ENCODE assay signal across 11 cellular contexts in genomic region chr2:106956879-106957278, GRCh38.
A peak's percentile ranks its signal among the peaks of the same experiment; 100 is the strongest.
DNase-seq lines count a peak whose midpoint lies in the region; ATAC-seq and TF ChIP-seq lines count a peak whose summit lies in the region.
"Had no signal": no experiment of that assay in that cellular context is flagged by ENCODE, and none has a peak within 500 bp of the region (broad histone marks: within the 10 kb centered on the region; RNA-seq: fewer than 3 reads in every experiment).

No MANE protein-coding gene starts in this region.

- ATAC-seq in GM21423 (IDR thresholded peaks at IDR 0.05; ENCODE audit: unreplicated experiment) (no peak), psoas muscle (no peak)

- H3K4me1 Mint-ChIP-seq in osteocyte (ENCODE audit: unreplicated experiment) = peaks cover 86% of the 10 kb centered on the region

- peaks cover 3% of the 10 kb centered on the region for H3K9me3 Mint-ChIP-seq in osteocyte (ENCODE audit: unreplicated experiment)

- H3K27me3 Mint-ChIP-seq in osteocyte (ENCODE audit: unreplicated experiment) = no peaks in the 10 kb centered on the region

- H3K27ac Mint-ChIP-seq in osteocyte (ENCODE audit: unreplicated experiment) = peak overlapping the region; percentile 96

- TF ChIP-seq CTCF in fibroblast of pulmonary artery (IDR thresholded peaks at IDR 0.05; ENCODE audit: low read length, missing control alignments) (no peak), osteocyte (IDR thresholded peaks at IDR 0.05) (no peak), coronary artery (IDR thresholded peaks at IDR 0.05) (no peak), psoas muscle (IDR thresholded peaks at IDR 0.05) (no peak)

- H3K4me3 Mint-ChIP-seq in osteocyte (ENCODE audit: unreplicated experiment) = peak overlapping the region; percentile 17

- no peaks in the 10 kb centered on the region for H3K9me3 ChIP-seq in psoas muscle

- peaks cover 6% of the 10 kb centered on the region for H3K36me3 Mint-ChIP-seq in osteocyte (ENCODE audit: unreplicated experiment)

- intact Hi-C loops in psoas muscle (cut with DNase I) = no loop called here

- H3K27ac ChIP-seq in coronary artery (no peak overlapping the region), psoas muscle (no peak overlapping the region)
- H3K27ac ChIP-seq: PC-9 had no signal

- no peaks in the 10 kb centered on the region for H3K36me3 ChIP-seq in psoas muscle (ENCODE audit: insufficient read depth in 1 of 2, low read depth in 1 of 2)

- no peaks in the 10 kb centered on the region for H3K4me1 ChIP-seq in psoas muscle

- DNase-seq in ELR (ENCODE audit: low read depth) = peak; percentile 83
- DNase-seq in SK-N-DZ (ENCODE audit: low spot score) = peak; percentile 68
- DNase-seq in fibroblast of pulmonary artery (ENCODE audit: low read depth) = peak; percentile 91
- DNase-seq in osteocyte (ENCODE audit: extremely low spot score, unreplicated experiment) = peak; percentile 93
- DNase-seq in stimulated activated naive CD4-positive, alpha-beta T cell (lab: John Stamatoyannopoulos, UW) = no peak
- no peak for DNase-seq in coronary artery (ENCODE audit: low spot score)
- no peak for DNase-seq in psoas muscle
- DNase-seq: activated T-cell treated with anti-CD3 and anti-CD28 coated beads, Interleukin-2, amount 50 U/mL, for 48 hours; PC-9; stimulated activated CD4-positive, alpha-beta T cell treated with anti-CD3 and anti-CD28 coated beads, Interleukin-4, amount 100 ng/mL, for 24 hours had no signal

- H3K4me3 ChIP-seq in fibroblast of pulmonary artery (replicated peaks; ENCODE audit: low read depth, low read length) (no peak overlapping the region), coronary artery (no peak overlapping the region), psoas muscle (no peak overlapping the region)
- H3K4me3 ChIP-seq: PC-9 had no signal

- WGBS in psoas muscle, 3 donors = 32 to 37% (median 34%) methylated on average over 3 of the region's 3 CpGs

- H3K27me3 ChIP-seq in psoas muscle (ENCODE audit: insufficient read depth in 3 of 3, low read length in 2 of 3) = no peaks in the 10 kb centered on the region

Comparison
In these comparisons a context has a peak if more than half of its experiments do, and no peak if none do; other contexts are left out.
1. DNase-seq: peak in ELR (single experiment), SK-N-DZ (single experiment), fibroblast of pulmonary artery (single experiment) and osteocyte (single experiment); none in stimulated activated naive CD4-positive, alpha-beta T cell (0 of 6), coronary artery (single experiment) and psoas muscle (0 of 2).